In the genomic region with DNA sequence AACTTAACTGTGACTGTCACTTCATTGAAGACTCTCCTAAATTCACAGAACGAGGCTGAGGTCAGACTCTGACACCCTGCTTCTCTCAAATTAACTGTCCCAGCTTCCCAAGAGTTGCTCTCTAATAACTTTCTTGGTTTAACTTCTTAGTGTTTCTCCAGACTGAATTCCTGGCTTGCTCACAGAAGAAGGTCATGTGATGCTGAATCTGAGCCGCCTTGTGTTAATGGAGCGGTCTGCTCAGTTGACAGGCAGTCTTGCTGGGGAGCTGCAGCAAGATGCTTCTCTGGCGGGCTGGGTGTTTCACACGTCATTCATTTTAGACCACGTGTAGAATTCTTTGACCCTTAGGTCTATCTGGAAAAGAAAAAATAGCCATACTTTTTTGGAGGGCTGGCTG, we compare ENCODE assay signal across 15 cellular contexts.
A peak's percentile ranks its signal among the peaks of the same experiment; 100 is the strongest.
DNase-seq lines count a peak whose midpoint lies in the region; ATAC-seq and TF ChIP-seq lines count a peak whose summit lies in the region.
"Had no signal": no experiment of that assay in that cellular context is flagged by ENCODE, and none has a peak within 500 bp of the region (broad histone marks: within the 10 kb centered on the region; RNA-seq: fewer than 3 reads in every experiment).

No MANE protein-coding gene starts in this region.

- H3K9me2 ChIP-seq in MM.1S (replicated peaks; ENCODE audit: insufficient read depth, low read length) = no peaks in the 10 kb centered on the region

- peaks cover 78% of the 10 kb centered on the region for H3F3A ChIP-seq in MM.1S (ENCODE audit: insufficient read depth, low read length)
- peaks cover 7% of the 10 kb centered on the region for H3F3A ChIP-seq in smooth muscle cell (ENCODE audit: low read depth)

- H3K36me3 ChIP-seq in MM.1S (replicated peaks; ENCODE audit: insufficient read depth, low read length) (no peaks in the 10 kb centered on the region; the same call in 1 of the 2 replicates), left lung (peaks cover 0 to 36% of the 10 kb centered on the region in 2 donors), smooth muscle cell (ENCODE audit: low read depth) (no peaks in the 10 kb centered on the region)
- peaks cover 7% of the 10 kb centered on the region for H3K36me3 ChIP-seq in CD8-positive, alpha-beta T cell (ENCODE audit: insufficient read depth, low read length)

- WGBS in smooth muscle cell (ENCODE audit: low lambda C conversion rate) = 16% methylated on average over 6 of the region's 6 CpGs

- DNase-seq in MM.1S = peak; percentile 31
- peak; percentile 70 for DNase-seq in epidermal melanocyte (ENCODE audit: insufficient read length, low spot score)
- no peak for DNase-seq in left lung
- DNase-seq in smooth muscle cell (lab: John Stamatoyannopoulos, UW; ENCODE audit: unreplicated experiment) = no peak
- DNase-seq in T-helper 1 cell = no peak
- DNase-seq in NCI-H524 treated with DMSO at 0.1 percent for 48 hours (lab: John Stamatoyannopoulos, UW) = no peak
- no peak for DNase-seq in CD8-positive, alpha-beta T cell
- DNase-seq: activated CD4-positive, alpha-beta memory T cell treated with anti-CD3 and anti-CD28 coated beads, Interleukin-2, amount 10 ng/mL, durations not matched to agents 7 days and 5 days; activated naive CD4-positive, alpha-beta T cell treated with Interleukin-2 at 50 U/mL for 16 hours; CD8-positive, alpha-beta memory T cell; T-helper 9 cell had no signal

- CTCF ChIA-PET in CD8-positive, alpha-beta T cell (lab: Charles Lee) = no interaction called here

- no peaks in the 10 kb centered on the region for H3K9me3 Mint-ChIP-seq in CD8-positive, alpha-beta T cell
- H3K9me3 Mint-ChIP-seq: activated CD4-positive, alpha-beta memory T cell treated with anti-CD3 and anti-CD28 coated beads, Interleukin-2, amount 10 ng/mL, durations not matched to agents 7 days and 5 days; CD8-positive, alpha-beta memory T cell; dendritic cell treated with granulocyte-macrophage colony-stimulating factor and Interleukin-4, amounts not matched to agents 40 ng/mL and 50 ng/mL, for 4 days had no signal

- H3K79me2 ChIP-seq in MM.1S (ENCODE audit: low read length) (peaks cover 96% of the 10 kb centered on the region), smooth muscle cell (ENCODE audit: low read depth) (peaks cover 67% of the 10 kb centered on the region)

- H3K4me3 ChIP-seq in MM.1S (ENCODE audit: low read length) (no peak overlapping the region), left lung (no peak overlapping the region), smooth muscle cell (no peak overlapping the region)
- H3K4me3 ChIP-seq in CD8-positive, alpha-beta T cell (ENCODE audit: low read depth, low read length) = no peak overlapping the region

- H3K9me3 ChIP-seq in MM.1S (replicated peaks; ENCODE audit: insufficient read depth, low read length) (no peaks in the 10 kb centered on the region), left lung (no peaks in the 10 kb centered on the region), smooth muscle cell (replicated peaks; ENCODE audit: low read depth) (no peaks in the 10 kb centered on the region)
- no peaks in the 10 kb centered on the region for H3K9me3 ChIP-seq in CD8-positive, alpha-beta T cell (ENCODE audit: low read length)

- H3K4me1 Mint-ChIP-seq in CD8-positive, alpha-beta T cell (ENCODE audit: low read depth) = peaks cover 38% of the 10 kb centered on the region

- POLR2A ChIA-PET in CD8-positive, alpha-beta T cell (lab: Charles Lee) = no interaction called here

- no peak overlapping the region for H2AFZ ChIP-seq in MM.1S (ENCODE audit: low read length)
- H2AFZ ChIP-seq in smooth muscle cell (ENCODE audit: low read depth) = no peak overlapping the region

- no peaks in the 10 kb centered on the region for H3K27me3 ChIP-seq in MM.1S (replicated peaks; ENCODE audit: insufficient read depth, low read length)
- no peaks in the 10 kb centered on the region for H3K27me3 ChIP-seq in left lung
- no peaks in the 10 kb centered on the region for H3K27me3 ChIP-seq in smooth muscle cell (ENCODE audit: low read depth)
- no peaks in the 10 kb centered on the region for H3K27me3 ChIP-seq in CD8-positive, alpha-beta T cell (ENCODE audit: insufficient read depth, low read length)

- no peak overlapping the region for H3K27ac Mint-ChIP-seq in CD8-positive, alpha-beta T cell
- H3K27ac Mint-ChIP-seq: activated CD4-positive, alpha-beta memory T cell treated with anti-CD3 and anti-CD28 coated beads, Interleukin-2, amount 10 ng/mL, durations not matched to agents 7 days and 5 days; dendritic cell treated with granulocyte-macrophage colony-stimulating factor and Interleukin-4, amounts not matched to agents 40 ng/mL and 50 ng/mL, for 4 days; progenitor cell of endocrine pancreas had no signal

- no peaks in the 10 kb centered on the region for H4K20me1 ChIP-seq in MM.1S (ENCODE audit: insufficient read depth, low read length)
- peaks cover 85% of the 10 kb centered on the region for H4K20me1 ChIP-seq in smooth muscle cell (ENCODE audit: low read depth)

- H3K27ac ChIP-seq in MM.1S (ENCODE audit: low read length) = peak overlapping the region; percentile 99
- no peak overlapping the region for H3K27ac ChIP-seq in left lung
- H3K27ac ChIP-seq in smooth muscle cell (ENCODE audit: low read depth) = peak overlapping the region; percentile 4
- no peak overlapping the region for H3K27ac ChIP-seq in CD8-positive, alpha-beta T cell (ENCODE audit: low read depth, low read length)

- intact Hi-C loops in left lung (cut with DNase I) = no loop called here
- intact Hi-C loops in CD8-positive, alpha-beta T cell (cut with DNase I, micrococcal nuclease) = no loop called here

- TF ChIP-seq CTCF in MM.1S (IDR thresholded peaks at IDR 0.05; ENCODE audit: low read length) (no peak), left lung (IDR thresholded peaks at IDR 0.05) (no peak), smooth muscle cell (IDR thresholded peaks at IDR 0.05; ENCODE audit: borderline replicate concordance, insufficient read depth, poor library complexity, severe bottlenecking) (no peak)
- no peak for TF ChIP-seq CTCF in CD8-positive, alpha-beta T cell (IDR thresholded peaks at IDR 0.05)

- ATAC-seq in left lung = peak; percentile 41
- no peak for ATAC-seq in GM18858 (IDR thresholded peaks at IDR 0.05; ENCODE audit: unreplicated experiment)
- no peak for ATAC-seq in CD8-positive, alpha-beta T cell
- ATAC-seq: Panc1 had no signal

- peaks cover 79% of the 10 kb centered on the region for H3K4me1 ChIP-seq in MM.1S (ENCODE audit: low read length)
- H3K4me1 ChIP-seq in left lung = peaks cover 5 to 33% of the 10 kb centered on the region in 2 donors
- peaks cover 15% of the 10 kb centered on the region for H3K4me1 ChIP-seq in smooth muscle cell (ENCODE audit: low read depth)
- H3K4me1 ChIP-seq in CD8-positive, alpha-beta T cell (ENCODE audit: insufficient read depth, low read length) = peaks cover 3% of the 10 kb centered on the region

- H3K4me2 ChIP-seq in MM.1S (ENCODE audit: low read depth, low read length) (peak overlapping the region; percentile 58), smooth muscle cell (peak overlapping the region; percentile 38)

- H3K4me3 Mint-ChIP-seq in CD8-positive, alpha-beta T cell = no peak overlapping the region
- H3K4me3 Mint-ChIP-seq: activated CD4-positive, alpha-beta memory T cell treated with anti-CD3 and anti-CD28 coated beads, Interleukin-2, amount 10 ng/mL, durations not matched to agents 7 days and 5 days; CD8-positive, alpha-beta memory T cell; dendritic cell treated with granulocyte-macrophage colony-stimulating factor and Interleukin-4, amounts not matched to agents 40 ng/mL and 50 ng/mL, for 4 days had no signal

- peaks cover 39% of the 10 kb centered on the region for H3K36me3 Mint-ChIP-seq in CD8-positive, alpha-beta T cell

- peak overlapping the region; percentile 23; the same call in 1 of the 2 replicates for H3K9ac ChIP-seq in MM.1S (ENCODE audit: low read length)
- H3K9ac ChIP-seq in smooth muscle cell (ENCODE audit: low read depth) = no peak overlapping the region

- H3K27me3 Mint-ChIP-seq in CD8-positive, alpha-beta T cell (ENCODE audit: low read depth) = no peaks in the 10 kb centered on the region
- H3K27me3 Mint-ChIP-seq: activated CD4-positive, alpha-beta memory T cell treated with anti-CD3 and anti-CD28 coated beads, Interleukin-2, amount 10 ng/mL, durations not matched to agents 7 days and 5 days; CD8-positive, alpha-beta memory T cell; dendritic cell treated with granulocyte-macrophage colony-stimulating factor and Interleukin-4, amounts not matched to agents 40 ng/mL and 50 ng/mL, for 4 days; progenitor cell of endocrine pancreas had no signal

Comparison
In these comparisons a context has a peak if more than half of its experiments do, and no peak if none do; other contexts are left out.
1. DNase-seq: peak in MM.1S (single experiment) and epidermal melanocyte (single experiment); none in left lung (0 of 2), smooth muscle cell (single experiment), T-helper 1 cell (0 of 5), NCI-H524 treated with DMSO at 0.1 percent for 48 hours (single experiment) and CD8-positive, alpha-beta T cell (0 of 7).
2. H3K27ac ChIP-seq: peak in MM.1S (single experiment) and smooth muscle cell (single experiment); none in left lung (0 of 2) and CD8-positive, alpha-beta T cell (single experiment).